In genomic region chr1:212914110-212914509, GRCh38 we compare ENCODE assay signal across 10 cellular contexts. TPM values are rescaled to one million over a fixed set of nuclear protein-coding genes. Genes with fewer than 3 reads are reported as not detected.
DNase-seq lines count a peak whose midpoint lies in the region; ATAC-seq, FAIRE-seq and TF ChIP-seq lines count a peak whose summit lies in the region.
"Not testable (repeated sequence)": the region's sequence is repeated elsewhere in the genome, so short reads cannot be mapped to it uniquely, and the experiment has no call there.
"Had no signal": no experiment of that assay in that cellular context is flagged by ENCODE, and none has a peak within 500 bp of the region (broad histone marks: within the 10 kb centered on the region; RNA-seq: fewer than 3 reads in every experiment).

No MANE protein-coding gene starts in this region.

- peaks cover 22% of the 10 kb centered on the region for H3K36me3 Mint-ChIP-seq in GM23338 (ENCODE audit: low read depth)

- not testable (repeated sequence) for H2BK15ac ChIP-seq in H1 (ENCODE audit: low read length)

- peaks cover 13% of the 10 kb centered on the region for H3F3A ChIP-seq in GM23338 (replicated peaks; ENCODE audit: low read depth)

- H3K4me1 Mint-ChIP-seq in GM23338: peaks cover 48% of the 10 kb centered on the region

- H2BK5ac ChIP-seq in H1 (ENCODE audit: low read depth, low read length): not testable (repeated sequence)

- H3K36me3 ChIP-seq in GM23338 (ENCODE audit: insufficient read depth); HUES48 (ENCODE audit: control insufficient read depth, insufficient read depth, low read length); HUES64 (ENCODE audit: insufficient read depth, low read length); H1 (ENCODE audit: control insufficient read depth in 2 of 4, insufficient read depth in 4 of 4, low read length in 3 of 4); iPS-15b (ENCODE audit: control insufficient read depth, insufficient read depth, low read length): not testable (repeated sequence)
- peaks cover 38% of the 10 kb centered on the region for H3K36me3 ChIP-seq in iPS-20b (ENCODE audit: insufficient read depth, low read depth, low read length)

- H4K8ac ChIP-seq in H1 (ENCODE audit: extremely low read depth, insufficient read depth, low read length): not testable (repeated sequence)

- H3K79me1 ChIP-seq in H1 (ENCODE audit: low read depth, low read length): not testable (repeated sequence)

- H3K23ac ChIP-seq in H1 (ENCODE audit: insufficient read length): not testable (repeated sequence)

- H3K4me1 ChIP-seq in A549 (peaks cover 33% of the 10 kb centered on the region), GM23338 (ENCODE audit: insufficient read depth) (peaks cover 32% of the 10 kb centered on the region), HUES48 (ENCODE audit: control insufficient read depth, insufficient read depth, low read length) (peaks cover 31% of the 10 kb centered on the region), HUES64 (ENCODE audit: insufficient read depth, low read length) (peaks cover 32% of the 10 kb centered on the region), H1 (replicated peaks in 1 of 4; ENCODE audit: control insufficient read depth in 3 of 4, insufficient read depth in 4 of 4, low read length in 3 of 4) (peaks cover 10 to 31% (median 20%) of the 10 kb centered on the region in 4 experiments), iPS-15b (ENCODE audit: control insufficient read depth, insufficient read depth, low read length) (peaks cover 21% of the 10 kb centered on the region), iPS-20b (ENCODE audit: insufficient read depth, low read length) (peaks cover 26% of the 10 kb centered on the region)

- not testable (repeated sequence) for H3K27me3 ChIP-seq in GM23338 (ENCODE audit: insufficient read depth); HUES48 (ENCODE audit: control insufficient read depth, insufficient read depth, low read length); HUES64 (ENCODE audit: insufficient read depth, low read length); H1 (replicated peaks in 1 of 4; ENCODE audit: control insufficient read depth in 3 of 4, extremely low read depth in 1 of 4, insufficient read depth in 3 of 4, low read length in 3 of 4); iPS-15b (ENCODE audit: control insufficient read depth, insufficient read depth, low read length); iPS-20b (ENCODE audit: insufficient read depth, low read length)

- peak overlapping the region; percentile 97 for H3K27ac Mint-ChIP-seq in GM23338

- not testable (repeated sequence) for H2BK12ac ChIP-seq in H1 (ENCODE audit: low read depth, low read length)

- H2BK20ac ChIP-seq in H1 (ENCODE audit: low read length): not testable (repeated sequence)

- H3K79me2 ChIP-seq in GM23338 (replicated peaks; ENCODE audit: insufficient read depth): peaks cover 14% of the 10 kb centered on the region
- not testable (repeated sequence) for H3K79me2 ChIP-seq in H1 (ENCODE audit: control insufficient read depth in 1 of 2, insufficient read depth in 2 of 2, low read length in 2 of 2)

- H4K20me1 ChIP-seq in GM23338 (replicated peaks; ENCODE audit: insufficient read depth); H1 (replicated peaks in 1 of 2; ENCODE audit: control insufficient read depth in 1 of 2, insufficient read depth in 2 of 2, low read length in 2 of 2): not testable (repeated sequence)

- not testable (repeated sequence) for DNase-seq in A549 (ENCODE audit: low read depth in 1 of 2, low spot score in 1 of 2); GM23338 (ENCODE audit: low spot score)
- peak in 1 of 2 experiments; percentile 45 for DNase-seq in H1 (ENCODE audit: low read depth in 1 of 2, low spot score in 2 of 2)

- H3K4me3 ChIP-seq in A549: not testable (repeated sequence)
- H3K4me3 ChIP-seq in GM23338 (peak overlapping the region; percentile 66), HUES48 (ENCODE audit: low read depth, low read length) (peak overlapping the region; percentile 45; the same call in 1 of the 2 replicates), HUES64 (ENCODE audit: low read length) (peak overlapping the region; percentile 49), H1 (ENCODE audit: extremely low read depth in 1 of 4, insufficient read depth in 2 of 4, low read depth in 3 of 4, low read length in 4 of 4) (peak overlapping the region in 3 of 4 experiments; percentile 33 to 56 (median 40); a peak in 5 of 8 replicates), iPS-15b (ENCODE audit: low read depth, low read length) (peak overlapping the region; percentile 43), iPS-20b (ENCODE audit: low read length) (peak overlapping the region; percentile 73; the same call in 1 of the 2 replicates)

- not testable (repeated sequence) for H3K18ac ChIP-seq in H1 (ENCODE audit: extremely low read depth, low read length)

- H3K14ac ChIP-seq in H1 (ENCODE audit: insufficient read length): not testable (repeated sequence)

- not testable (repeated sequence) for ATAC-seq in A549, GM23338

- TF ChIP-seq POLR2A in A549 (IDR thresholded peaks at IDR 0.05; ENCODE audit: low read length): not testable (repeated sequence)
- peak in 1 of 2 experiments; percentile 29; a peak in 1 of 3 replicates for TF ChIP-seq POLR2A in H1 (IDR thresholded peaks at IDR 0.05; ENCODE audit: control extremely low read depth in 1 of 2, low read depth in 2 of 2, low read length in 2 of 2)

- H3K9me2 ChIP-seq in GM23338 (ENCODE audit: insufficient read depth): not testable (repeated sequence)

- H3K9me3 Mint-ChIP-seq in GM23338: peaks cover 12% of the 10 kb centered on the region; the same call in 1 of the 3 replicates

- POLR2A ChIA-PET in A549 (lab: Yijun Ruan, JAX): not testable (repeated sequence)
- POLR2A ChIA-PET in H1 (lab: Charles Lee; ENCODE audit: partially characterized antibody): interaction anchor here (0.9 to 5.5 kb wide), 19 partner anchors 10 to 306 kb away, joined by 3 to 94 read pairs (median 7); partner anchors contain the start of genes ATF3, FLVCR1 and VASH2

- TF ChIP-seq RAD21 in A549 (conservative IDR thresholded peaks at IDR 0.05 in 1 of 2, IDR thresholded peaks at IDR 0.05 in 1 of 2); H1 (IDR thresholded peaks at IDR 0.05 in 1 of 2, conservative IDR thresholded peaks at IDR 0.05 in 1 of 2; ENCODE audit: low read depth in 2 of 2, low read length in 2 of 2): not testable (repeated sequence)

- WGBS in A549 (ENCODE audit: missing lambda C conversion rate): 81% methylated on average over 4 of the region's 5 CpGs
- 2% methylated on average over 2 of the region's 5 CpGs for WGBS in HUES64
- WGBS in H1 (ENCODE audit: extremely low coverage in 1 of 2, insufficient coverage in 1 of 2, insufficient read length in 1 of 2, insufficient replicate concordance in 2 of 2, low coverage in 1 of 2, low lambda C conversion rate in 2 of 2, missing lambda C conversion rate in 1 of 2), 2 experiments: 3% methylated on average over 3 of the region's 5 CpGs; no CpG with 5 or more reads in 1 of the 2 experiments

- H3K23me2 ChIP-seq in H1 (ENCODE audit: low read depth, low read length): not testable (repeated sequence)

- H3K56ac ChIP-seq in H1 (replicated peaks; ENCODE audit: insufficient read length, low read depth, low read length): not testable (repeated sequence)

- H2AK5ac ChIP-seq in H1 (ENCODE audit: low read depth, low read length): not testable (repeated sequence)

- H2AFZ ChIP-seq in GM23338; H1 (ENCODE audit: low read length): not testable (repeated sequence)

- H3K4me3 Mint-ChIP-seq in GM23338: peak overlapping the region; percentile 86

- H4K91ac ChIP-seq in H1 (replicated peaks; ENCODE audit: insufficient read length, low read length): not testable (repeated sequence)

- peaks cover 43% of the 10 kb centered on the region for H3K27me3 Mint-ChIP-seq in GM23338 (ENCODE audit: insufficient read depth, low read depth, poor library complexity)

- H3K4me2 ChIP-seq in A549: peak overlapping the region; percentile 72; the same call in 1 of the 3 replicates
- H3K4me2 ChIP-seq in GM23338: peak overlapping the region; percentile 83; the same call in 1 of the 2 replicates
- peak overlapping the region in 1 of 2 experiments; percentile 44; a peak in 1 of 4 replicates for H3K4me2 ChIP-seq in H1 (ENCODE audit: insufficient read depth in 1 of 2, low read depth in 2 of 2, low read length in 2 of 2)

- H3K9ac ChIP-seq in HUES48 (ENCODE audit: low read depth, low read length) (peak overlapping the region; percentile 77; the same call in 1 of the 2 replicates), HUES64 (ENCODE audit: low read depth, low read length) (peak overlapping the region; percentile 79), iPS-15b (ENCODE audit: low read depth, low read length) (peak overlapping the region; percentile 87), iPS-20b (ENCODE audit: low read depth, low read length) (peak overlapping the region; percentile 91; the same call in 1 of the 2 replicates)
- not testable (repeated sequence) for H3K9ac ChIP-seq in H1 (replicated peaks in 1 of 4; ENCODE audit: extremely low read depth in 1 of 4, low read depth in 3 of 4, low read length in 3 of 4)

- not testable (repeated sequence) for H3K4ac ChIP-seq in H1 (replicated peaks; ENCODE audit: insufficient read length, low read depth, low read length)

- not testable (repeated sequence) for TF ChIP-seq CTCF in A549 (IDR thresholded peaks at IDR 0.05); GM23338 (conservative IDR thresholded peaks at IDR 0.05; ENCODE audit: low read depth in 2 of 2); H1 (IDR thresholded peaks at IDR 0.05; ENCODE audit: control extremely low read depth in 1 of 3, insufficient read depth in 1 of 3, low read depth in 1 of 3, low read length in 3 of 3)

- peak overlapping the region; percentile 95 to 96 for H3K27ac ChIP-seq in A549
- H3K27ac ChIP-seq in GM23338 (ENCODE audit: low read depth): peak overlapping the region; percentile 100
- H3K27ac ChIP-seq in HUES48 (ENCODE audit: low read depth, low read length): peak overlapping the region; percentile 94
- peak overlapping the region; percentile 98; the same call in 1 of the 2 replicates for H3K27ac ChIP-seq in HUES64 (ENCODE audit: low read depth, low read length)
- not testable (repeated sequence) for H3K27ac ChIP-seq in H1 (ENCODE audit: low read depth, low read length); iPS-20b (ENCODE audit: low read length)

- peaks cover 13% of the 10 kb centered on the region for H3K9me3 ChIP-seq in A549
- H3K9me3 ChIP-seq in HUES48 (ENCODE audit: control insufficient read depth, insufficient read depth, low read length); HUES64 (ENCODE audit: insufficient read depth, low read depth, low read length); H1 (ENCODE audit: insufficient read depth in 2 of 2, low read depth in 1 of 2, low read length in 1 of 2); iPS-15b (ENCODE audit: control insufficient read depth, insufficient read depth, low read length); iPS-20b (ENCODE audit: insufficient read depth, low read depth, low read length): not testable (repeated sequence)

- H4K5ac ChIP-seq in H1 (ENCODE audit: insufficient read length, low read depth, low read length): not testable (repeated sequence)

- CTCF ChIA-PET in A549 (lab: Yijun Ruan, JAX): interaction anchor here (0.6 to 1.4 kb wide), 2 partner anchors 12 to 249 kb away, joined by 3 to 4 read pairs; no protein-coding TSS in a partner anchor
- CTCF ChIA-PET in H1 (lab: Charles Lee; ENCODE audit: partially characterized antibody): interaction anchor here (0.8 kb wide), 2 partner anchors 40 to 132 kb away, joined by 3 read pairs; no protein-coding TSS in a partner anchor

- not testable (repeated sequence) for FAIRE-seq in A549 (lab: Jason Lieb, UNC); H1 (lab: Jason Lieb, UNC)

- not testable (repeated sequence) for H2BK120ac ChIP-seq in H1 (replicated peaks; ENCODE audit: low read depth, low read length)

- TF ChIP-seq EP300 in A549 (IDR thresholded peaks at IDR 0.05); H1 (IDR thresholded peaks at IDR 0.05; ENCODE audit: borderline replicate concordance in 1 of 2, low read depth in 2 of 2, low read length in 2 of 2): not testable (repeated sequence)

RNA-seq across cellular contexts. Expression of gene VASH2, which starts 36.2 kb away (rescaled TPM):
- 3.4 and 6.5 TPM in 2 replicates for polyA plus RNA-seq in A549 (2011; rRNA removed)
- polyA plus RNA-seq in A549 (2012; cell fraction: cytosol; rRNA removed): 1.5 and 2.4 TPM in 2 replicates
- polyA plus RNA-seq in A549 (2012; cell fraction: nucleus; rRNA removed): 1.2 and 1.6 TPM in 2 replicates
- 3.0 to 4.7 TPM (median 3.3 TPM) in 3 replicates for polyA plus RNA-seq in A549 (2017; fragmentation: RNase III; extraction: RNeasy Plus Mini Kit Qiagen cat#74134 plus additional on column Dnase treatment)
- 5.1 and 7.3 TPM in 2 replicates for polyA minus RNA-seq in A549 (2011; rRNA and poly(A)+ RNA removed)
- total RNA-seq in GM23338 (2014; rRNA removed; shearing (Covaris generic)): 305 and 381 TPM in 2 replicates
- polyA plus RNA-seq in GM23338 (2016; fragmentation: Nextera tagmentation; extraction: Ambion mirVana): 129 and 136 TPM in 2 replicates
- 79.9 TPM for polyA plus RNA-seq in HUES64 (2013, experiment 1 of 2)
- polyA plus RNA-seq in HUES64 (2013, experiment 2 of 2): 70.5 TPM
- total RNA-seq in H1 (2021; fragmentation: NEBNext Ultra II Directional; extraction: Animal tissue kit (Norgen Biotek cat#: 25700)): 184 and 187 TPM in 2 replicates
- 44.0 and 51.4 TPM in 2 replicates for polyA plus RNA-seq in H1 (2011; rRNA removed)
- polyA plus RNA-seq in H1 (2011; cell fraction: cytosol; rRNA removed): 58.3 TPM
- polyA plus RNA-seq in H1 (2011; cell fraction: nucleus; rRNA removed): 162 TPM
- 80.3 to 102 TPM (median 93.1 TPM) in 4 replicates for polyA plus RNA-seq in H1 (2012, experiment 1 of 2)
- 13.9 TPM for polyA plus RNA-seq in H1 (2012, experiment 2 of 2)
- 125 TPM for polyA plus RNA-seq in H1 (2013, experiment 1 of 2)
- 109 TPM for polyA plus RNA-seq in H1 (2013, experiment 2 of 2)
- 145 and 147 TPM in 2 replicates for polyA minus RNA-seq in H1 (2011; rRNA and poly(A)+ RNA removed)
- 113 TPM for polyA minus RNA-seq in H1 (2011; cell fraction: cytosol; rRNA and poly(A)+ RNA removed)
- polyA minus RNA-seq in H1 (2011; cell fraction: nucleus; rRNA and poly(A)+ RNA removed): 237 TPM
- total RNA-seq: CD4-positive, alpha-beta memory T cell had no signal
- polyA plus RNA-seq: CD14-positive monocyte; CD8-positive, alpha-beta memory T cell had no signal

RNA-seq across cellular contexts. Expression of gene FLVCR1, which starts 56.0 kb away (rescaled TPM):
- 13.7 and 15.4 TPM in 2 replicates for polyA plus RNA-seq in A549 (2011; rRNA removed)
- 6.6 and 8.7 TPM in 2 replicates for polyA plus RNA-seq in A549 (2012; cell fraction: cytosol; rRNA removed)
- 11.5 and 11.7 TPM in 2 replicates for polyA plus RNA-seq in A549 (2012; cell fraction: nucleus; rRNA removed)
- 12.0 to 14.9 TPM (median 14.9 TPM) in 3 replicates for polyA plus RNA-seq in A549 (2017; fragmentation: RNase III; extraction: RNeasy Plus Mini Kit Qiagen cat#74134 plus additional on column Dnase treatment)
- polyA minus RNA-seq in A549 (2011; rRNA and poly(A)+ RNA removed): 26.4 and 27.0 TPM in 2 replicates
- 93.5 and 103 TPM in 2 replicates for total RNA-seq in GM23338 (2014; rRNA removed; shearing (Covaris generic))
- polyA plus RNA-seq in GM23338 (2016; fragmentation: Nextera tagmentation; extraction: Ambion mirVana): 60.2 and 60.5 TPM in 2 replicates
- polyA plus RNA-seq in HUES64 (2013, experiment 1 of 2): 35.1 TPM
- polyA plus RNA-seq in HUES64 (2013, experiment 2 of 2): 30.2 TPM
- total RNA-seq in H1 (2021; fragmentation: NEBNext Ultra II Directional; extraction: Animal tissue kit (Norgen Biotek cat#: 25700)): 66.2 and 75.7 TPM in 2 replicates
- 31.8 and 36.4 TPM in 2 replicates for polyA plus RNA-seq in H1 (2011; rRNA removed)
- polyA plus RNA-seq in H1 (2011; cell fraction: cytosol; rRNA removed): 28.4 TPM
- polyA plus RNA-seq in H1 (2011; cell fraction: nucleus; rRNA removed): 33.8 TPM
- 44.4 to 73.6 TPM (median 45.8 TPM) in 4 replicates for polyA plus RNA-seq in H1 (2012, experiment 1 of 2)
- 15.7 TPM for polyA plus RNA-seq in H1 (2012, experiment 2 of 2)
- 36.4 TPM for polyA plus RNA-seq in H1 (2013, experiment 1 of 2)
- polyA plus RNA-seq in H1 (2013, experiment 2 of 2): 36.1 TPM
- polyA minus RNA-seq in H1 (2011; rRNA and poly(A)+ RNA removed): 63.8 and 87.6 TPM in 2 replicates
- polyA minus RNA-seq in H1 (2011; cell fraction: cytosol; rRNA and poly(A)+ RNA removed): 52.4 TPM
- polyA minus RNA-seq in H1 (2011; cell fraction: nucleus; rRNA and poly(A)+ RNA removed): 76.4 TPM
